In the genomic region with DNA sequence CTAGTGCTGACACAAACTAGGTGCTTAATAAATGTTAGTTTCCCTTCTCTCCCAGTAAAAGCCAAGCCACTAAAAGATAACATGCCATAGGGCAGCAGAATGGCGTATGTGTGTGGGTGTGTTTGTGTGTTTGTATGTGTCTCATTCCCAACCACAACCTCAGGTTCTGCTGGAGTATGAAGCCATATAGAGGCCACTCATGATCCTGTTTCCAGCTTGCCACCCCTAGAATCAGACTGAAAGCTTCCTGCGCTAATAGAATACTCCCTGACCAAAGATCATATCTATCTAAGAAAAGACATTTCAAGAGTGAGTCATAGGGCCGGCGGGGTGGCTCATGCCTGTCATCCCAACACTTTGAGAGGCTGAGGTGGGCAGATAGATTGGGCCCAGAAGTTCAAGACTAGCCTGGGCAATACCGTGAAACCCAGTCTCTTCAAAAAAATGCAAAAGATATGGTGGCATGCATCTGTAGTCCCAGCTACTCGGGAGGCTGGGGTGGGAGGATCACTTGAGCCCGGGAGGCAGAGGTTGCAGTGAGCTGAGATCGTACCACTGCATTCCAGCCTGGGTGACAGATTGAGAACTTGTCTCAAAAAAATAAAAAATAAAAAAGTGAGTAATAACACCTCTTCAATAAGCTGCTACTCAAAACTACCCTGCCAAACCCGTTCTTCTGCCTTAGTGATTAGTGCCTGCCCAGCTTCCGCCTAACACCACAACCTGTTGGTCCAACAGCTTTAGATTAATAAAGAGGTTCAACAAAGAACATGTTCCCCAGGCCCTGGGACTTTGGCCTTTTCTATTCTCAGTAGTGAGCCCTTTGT, we compare ENCODE assay signal across 1 cellular context.
TF ChIP-seq lines count a peak whose summit lies in the region.

No MANE protein-coding gene starts in this region.

TF ChIP-seq in HepG2, 621 proteins besides CTCF, POLR2A, EP300 and RAD21 (continued from another document):
- TF ChIP-seq, protein P1, sequence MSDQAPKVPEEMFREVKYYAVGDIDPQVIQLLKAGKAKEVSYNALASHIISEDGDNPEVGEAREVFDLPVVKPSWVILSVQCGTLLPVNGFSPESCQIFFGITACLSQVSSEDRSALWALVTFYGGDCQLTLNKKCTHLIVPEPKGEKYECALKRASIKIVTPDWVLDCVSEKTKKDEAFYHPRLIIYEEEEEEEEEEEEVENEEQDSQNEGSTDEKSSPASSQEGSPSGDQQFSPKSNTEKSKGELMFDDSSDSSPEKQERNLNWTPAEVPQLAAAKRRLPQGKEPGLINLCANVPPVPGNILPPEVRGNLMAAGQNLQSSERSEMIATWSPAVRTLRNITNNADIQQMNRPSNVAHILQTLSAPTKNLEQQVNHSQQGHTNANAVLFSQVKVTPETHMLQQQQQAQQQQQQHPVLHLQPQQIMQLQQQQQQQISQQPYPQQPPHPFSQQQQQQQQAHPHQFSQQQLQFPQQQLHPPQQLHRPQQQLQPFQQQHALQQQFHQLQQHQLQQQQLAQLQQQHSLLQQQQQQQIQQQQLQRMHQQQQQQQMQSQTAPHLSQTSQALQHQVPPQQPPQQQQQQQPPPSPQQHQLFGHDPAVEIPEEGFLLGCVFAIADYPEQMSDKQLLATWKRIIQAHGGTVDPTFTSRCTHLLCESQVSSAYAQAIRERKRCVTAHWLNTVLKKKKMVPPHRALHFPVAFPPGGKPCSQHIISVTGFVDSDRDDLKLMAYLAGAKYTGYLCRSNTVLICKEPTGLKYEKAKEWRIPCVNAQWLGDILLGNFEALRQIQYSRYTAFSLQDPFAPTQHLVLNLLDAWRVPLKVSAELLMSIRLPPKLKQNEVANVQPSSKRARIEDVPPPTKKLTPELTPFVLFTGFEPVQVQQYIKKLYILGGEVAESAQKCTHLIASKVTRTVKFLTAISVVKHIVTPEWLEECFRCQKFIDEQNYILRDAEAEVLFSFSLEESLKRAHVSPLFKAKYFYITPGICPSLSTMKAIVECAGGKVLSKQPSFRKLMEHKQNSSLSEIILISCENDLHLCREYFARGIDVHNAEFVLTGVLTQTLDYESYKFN (CRISPR knock-in tag; conservative IDR thresholded peaks at IDR 0.05) = peak; percentile 84
- TF ChIP-seq SP5 (CRISPR knock-in tag; IDR thresholded peaks at IDR 0.05; ENCODE audit: borderline replicate concordance, low read depth) (0 out of 2 replicates have a peak, but pooled peaks have one; percentile 8), ZSCAN25 (CRISPR knock-in tag; IDR thresholded peaks at IDR 0.05) (no peak), ADNP (CRISPR knock-in tag; IDR thresholded peaks at IDR 0.05) (peak; percentile 14; the same call in 1 of the 2 replicates), ZSCAN31 (CRISPR knock-in tag; IDR thresholded peaks at IDR 0.05; ENCODE audit: low read depth) (peak; percentile 61), ARHGAP35 (CRISPR knock-in tag; IDR thresholded peaks at IDR 0.05; ENCODE audit: borderline replicate concordance) (0 out of 2 replicates have a peak, but pooled peaks have one; percentile 18), ZNF543 (CRISPR knock-in tag; IDR thresholded peaks at IDR 0.05) (0 out of 2 replicates have a peak, but pooled peaks have one; percentile 23), ZNF121 (CRISPR knock-in tag; IDR thresholded peaks at IDR 0.05) (0 out of 2 replicates have a peak, but pooled peaks have one; percentile 40), ARNT (IDR thresholded peaks at IDR 0.05) (no peak)
- TF ChIP-seq, protein P2, sequence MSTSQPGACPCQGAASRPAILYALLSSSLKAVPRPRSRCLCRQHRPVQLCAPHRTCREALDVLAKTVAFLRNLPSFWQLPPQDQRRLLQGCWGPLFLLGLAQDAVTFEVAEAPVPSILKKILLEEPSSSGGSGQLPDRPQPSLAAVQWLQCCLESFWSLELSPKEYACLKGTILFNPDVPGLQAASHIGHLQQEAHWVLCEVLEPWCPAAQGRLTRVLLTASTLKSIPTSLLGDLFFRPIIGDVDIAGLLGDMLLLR (CRISPR knock-in tag; IDR thresholded peaks at IDR 0.05) = peak; percentile 27; the same call in 1 of the 2 replicates
- TF ChIP-seq, protein P3, sequence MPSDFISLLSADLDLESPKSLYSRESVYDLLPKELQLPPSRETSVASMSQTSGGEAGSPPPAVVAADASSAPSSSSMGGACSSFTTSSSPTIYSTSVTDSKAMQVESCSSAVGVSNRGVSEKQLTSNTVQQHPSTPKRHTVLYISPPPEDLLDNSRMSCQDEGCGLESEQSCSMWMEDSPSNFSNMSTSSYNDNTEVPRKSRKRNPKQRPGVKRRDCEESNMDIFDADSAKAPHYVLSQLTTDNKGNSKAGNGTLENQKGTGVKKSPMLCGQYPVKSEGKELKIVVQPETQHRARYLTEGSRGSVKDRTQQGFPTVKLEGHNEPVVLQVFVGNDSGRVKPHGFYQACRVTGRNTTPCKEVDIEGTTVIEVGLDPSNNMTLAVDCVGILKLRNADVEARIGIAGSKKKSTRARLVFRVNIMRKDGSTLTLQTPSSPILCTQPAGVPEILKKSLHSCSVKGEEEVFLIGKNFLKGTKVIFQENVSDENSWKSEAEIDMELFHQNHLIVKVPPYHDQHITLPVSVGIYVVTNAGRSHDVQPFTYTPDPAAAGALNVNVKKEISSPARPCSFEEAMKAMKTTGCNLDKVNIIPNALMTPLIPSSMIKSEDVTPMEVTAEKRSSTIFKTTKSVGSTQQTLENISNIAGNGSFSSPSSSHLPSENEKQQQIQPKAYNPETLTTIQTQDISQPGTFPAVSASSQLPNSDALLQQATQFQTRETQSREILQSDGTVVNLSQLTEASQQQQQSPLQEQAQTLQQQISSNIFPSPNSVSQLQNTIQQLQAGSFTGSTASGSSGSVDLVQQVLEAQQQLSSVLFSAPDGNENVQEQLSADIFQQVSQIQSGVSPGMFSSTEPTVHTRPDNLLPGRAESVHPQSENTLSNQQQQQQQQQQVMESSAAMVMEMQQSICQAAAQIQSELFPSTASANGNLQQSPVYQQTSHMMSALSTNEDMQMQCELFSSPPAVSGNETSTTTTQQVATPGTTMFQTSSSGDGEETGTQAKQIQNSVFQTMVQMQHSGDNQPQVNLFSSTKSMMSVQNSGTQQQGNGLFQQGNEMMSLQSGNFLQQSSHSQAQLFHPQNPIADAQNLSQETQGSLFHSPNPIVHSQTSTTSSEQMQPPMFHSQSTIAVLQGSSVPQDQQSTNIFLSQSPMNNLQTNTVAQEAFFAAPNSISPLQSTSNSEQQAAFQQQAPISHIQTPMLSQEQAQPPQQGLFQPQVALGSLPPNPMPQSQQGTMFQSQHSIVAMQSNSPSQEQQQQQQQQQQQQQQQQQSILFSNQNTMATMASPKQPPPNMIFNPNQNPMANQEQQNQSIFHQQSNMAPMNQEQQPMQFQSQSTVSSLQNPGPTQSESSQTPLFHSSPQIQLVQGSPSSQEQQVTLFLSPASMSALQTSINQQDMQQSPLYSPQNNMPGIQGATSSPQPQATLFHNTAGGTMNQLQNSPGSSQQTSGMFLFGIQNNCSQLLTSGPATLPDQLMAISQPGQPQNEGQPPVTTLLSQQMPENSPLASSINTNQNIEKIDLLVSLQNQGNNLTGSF (CRISPR knock-in tag; IDR thresholded peaks at IDR 0.05) = no peak
- TF ChIP-seq, protein P4, sequence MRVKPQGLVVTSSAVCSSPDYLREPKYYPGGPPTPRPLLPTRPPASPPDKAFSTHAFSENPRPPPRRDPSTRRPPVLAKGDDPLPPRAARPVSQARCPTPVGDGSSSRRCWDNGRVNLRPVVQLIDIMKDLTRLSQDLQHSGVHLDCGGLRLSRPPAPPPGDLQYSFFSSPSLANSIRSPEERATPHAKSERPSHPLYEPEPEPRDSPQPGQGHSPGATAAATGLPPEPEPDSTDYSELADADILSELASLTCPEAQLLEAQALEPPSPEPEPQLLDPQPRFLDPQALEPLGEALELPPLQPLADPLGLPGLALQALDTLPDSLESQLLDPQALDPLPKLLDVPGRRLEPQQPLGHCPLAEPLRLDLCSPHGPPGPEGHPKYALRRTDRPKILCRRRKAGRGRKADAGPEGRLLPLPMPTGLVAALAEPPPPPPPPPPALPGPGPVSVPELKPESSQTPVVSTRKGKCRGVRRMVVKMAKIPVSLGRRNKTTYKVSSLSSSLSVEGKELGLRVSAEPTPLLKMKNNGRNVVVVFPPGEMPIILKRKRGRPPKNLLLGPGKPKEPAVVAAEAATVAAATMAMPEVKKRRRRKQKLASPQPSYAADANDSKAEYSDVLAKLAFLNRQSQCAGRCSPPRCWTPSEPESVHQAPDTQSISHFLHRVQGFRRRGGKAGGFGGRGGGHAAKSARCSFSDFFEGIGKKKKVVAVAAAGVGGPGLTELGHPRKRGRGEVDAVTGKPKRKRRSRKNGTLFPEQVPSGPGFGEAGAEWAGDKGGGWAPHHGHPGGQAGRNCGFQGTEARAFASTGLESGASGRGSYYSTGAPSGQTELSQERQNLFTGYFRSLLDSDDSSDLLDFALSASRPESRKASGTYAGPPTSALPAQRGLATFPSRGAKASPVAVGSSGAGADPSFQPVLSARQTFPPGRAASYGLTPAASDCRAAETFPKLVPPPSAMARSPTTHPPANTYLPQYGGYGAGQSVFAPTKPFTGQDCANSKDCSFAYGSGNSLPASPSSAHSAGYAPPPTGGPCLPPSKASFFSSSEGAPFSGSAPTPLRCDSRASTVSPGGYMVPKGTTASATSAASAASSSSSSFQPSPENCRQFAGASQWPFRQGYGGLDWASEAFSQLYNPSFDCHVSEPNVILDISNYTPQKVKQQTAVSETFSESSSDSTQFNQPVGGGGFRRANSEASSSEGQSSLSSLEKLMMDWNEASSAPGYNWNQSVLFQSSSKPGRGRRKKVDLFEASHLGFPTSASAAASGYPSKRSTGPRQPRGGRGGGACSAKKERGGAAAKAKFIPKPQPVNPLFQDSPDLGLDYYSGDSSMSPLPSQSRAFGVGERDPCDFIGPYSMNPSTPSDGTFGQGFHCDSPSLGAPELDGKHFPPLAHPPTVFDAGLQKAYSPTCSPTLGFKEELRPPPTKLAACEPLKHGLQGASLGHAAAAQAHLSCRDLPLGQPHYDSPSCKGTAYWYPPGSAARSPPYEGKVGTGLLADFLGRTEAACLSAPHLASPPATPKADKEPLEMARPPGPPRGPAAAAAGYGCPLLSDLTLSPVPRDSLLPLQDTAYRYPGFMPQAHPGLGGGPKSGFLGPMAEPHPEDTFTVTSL (CRISPR knock-in tag; IDR thresholded peaks at IDR 0.05; ENCODE audit: borderline replicate concordance) = peak; percentile 70; the same call in 1 of the 2 replicates
- TF ChIP-seq, protein P5, sequence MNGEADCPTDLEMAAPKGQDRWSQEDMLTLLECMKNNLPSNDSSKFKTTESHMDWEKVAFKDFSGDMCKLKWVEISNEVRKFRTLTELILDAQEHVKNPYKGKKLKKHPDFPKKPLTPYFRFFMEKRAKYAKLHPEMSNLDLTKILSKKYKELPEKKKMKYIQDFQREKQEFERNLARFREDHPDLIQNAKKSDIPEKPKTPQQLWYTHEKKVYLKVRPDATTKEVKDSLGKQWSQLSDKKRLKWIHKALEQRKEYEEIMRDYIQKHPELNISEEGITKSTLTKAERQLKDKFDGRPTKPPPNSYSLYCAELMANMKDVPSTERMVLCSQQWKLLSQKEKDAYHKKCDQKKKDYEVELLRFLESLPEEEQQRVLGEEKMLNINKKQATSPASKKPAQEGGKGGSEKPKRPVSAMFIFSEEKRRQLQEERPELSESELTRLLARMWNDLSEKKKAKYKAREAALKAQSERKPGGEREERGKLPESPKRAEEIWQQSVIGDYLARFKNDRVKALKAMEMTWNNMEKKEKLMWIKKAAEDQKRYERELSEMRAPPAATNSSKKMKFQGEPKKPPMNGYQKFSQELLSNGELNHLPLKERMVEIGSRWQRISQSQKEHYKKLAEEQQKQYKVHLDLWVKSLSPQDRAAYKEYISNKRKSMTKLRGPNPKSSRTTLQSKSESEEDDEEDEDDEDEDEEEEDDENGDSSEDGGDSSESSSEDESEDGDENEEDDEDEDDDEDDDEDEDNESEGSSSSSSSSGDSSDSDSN (CRISPR knock-in tag; IDR thresholded peaks at IDR 0.05) = 0 out of 2 replicates have a peak, but pooled peaks have one; percentile 13
